ENCODE assay signal across 23 cellular contexts in the genomic region with DNA sequence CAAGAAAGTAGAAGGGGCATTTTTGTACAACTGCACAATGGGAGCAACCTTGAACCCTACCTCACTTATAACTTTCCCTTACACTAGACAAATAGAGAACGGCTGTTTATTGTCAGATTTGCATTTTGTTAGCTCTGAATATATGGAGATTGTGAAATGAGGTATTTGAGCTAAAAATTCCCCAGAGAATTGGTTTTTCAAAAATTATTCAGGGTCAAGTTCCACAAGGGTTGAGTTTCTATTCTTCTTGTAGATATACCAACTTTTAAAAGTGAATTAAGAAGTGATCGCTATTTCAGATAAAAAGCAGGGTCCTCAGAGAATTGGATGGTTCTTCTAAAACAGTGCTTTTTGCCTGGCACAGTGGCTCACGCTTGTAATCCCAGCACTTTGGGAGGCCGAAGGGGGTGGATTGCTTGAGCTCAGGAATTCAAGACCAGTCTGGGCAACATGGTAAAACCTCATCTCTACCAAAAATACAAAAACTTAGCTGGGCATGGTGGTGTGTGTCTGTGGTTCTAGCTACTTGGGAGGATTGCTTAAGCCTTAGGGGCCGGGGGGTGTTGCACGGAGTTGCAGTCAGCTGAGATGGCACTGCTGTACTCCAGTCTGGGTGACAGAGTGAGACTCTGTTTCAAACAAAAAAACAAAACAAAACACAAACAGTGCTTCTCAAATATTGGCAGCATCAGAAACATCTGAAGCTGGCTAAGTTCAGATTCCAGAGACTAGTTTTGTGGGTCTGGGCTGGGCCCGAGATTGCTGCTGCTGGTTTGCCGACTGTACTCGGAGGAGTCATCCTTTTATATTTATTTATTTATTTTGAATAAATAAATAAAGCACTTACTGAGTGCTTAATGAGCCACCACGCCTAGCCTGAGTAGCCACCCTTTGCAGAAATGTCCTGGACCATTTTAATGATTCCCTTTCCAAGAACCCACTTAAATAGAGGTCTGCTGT. TPM values are rescaled to one million over a fixed set of nuclear protein-coding genes. Genes with fewer than 3 reads are reported as not detected.
DNase-seq lines count a peak whose midpoint lies in the region; ATAC-seq and TF ChIP-seq lines count a peak whose summit lies in the region.
"Had no signal": no experiment of that assay in that cellular context is flagged by ENCODE, and none has a peak within 500 bp of the region (broad histone marks: within the 10 kb centered on the region; RNA-seq: fewer than 3 reads in every experiment).

No MANE protein-coding gene starts in this region.

- H3K27ac ChIP-seq in GM23248 = no peak overlapping the region
- no peak overlapping the region for H3K27ac ChIP-seq in SK-N-MC
- peak overlapping the region; percentile 41 for H3K27ac ChIP-seq in lower lobe of right lung
- peak overlapping the region; percentile 6 for H3K27ac ChIP-seq in subcutaneous abdominal adipose tissue (ENCODE audit: low read depth, low read length)
- H3K27ac ChIP-seq: thoracic aorta had no signal

- in situ Hi-C loops in GM23248 (cut with MboI) = no loop called here

- H3K9ac ChIP-seq in GM23248 = peak overlapping the region; percentile 9; the same call in 1 of the 2 replicates
- H3K9ac ChIP-seq in SK-N-MC (ENCODE audit: insufficient read length) = peak overlapping the region; percentile 41
- peak overlapping the region in 2 of 5 donors; percentile 7 to 29 for H3K9ac ChIP-seq in subcutaneous abdominal adipose tissue (ENCODE audit: low read length in 5 of 5)

- no peaks in the 10 kb centered on the region for H3F3A ChIP-seq in GM23248 (ENCODE audit: insufficient read depth)

- H2AFZ ChIP-seq in GM23248 = peak overlapping the region; percentile 64

- no peaks in the 10 kb centered on the region for H3K9me3 ChIP-seq in GM23248 (ENCODE audit: low read depth)
- H3K9me3 ChIP-seq in SK-N-MC (ENCODE audit: low read depth, low read length) = no peaks in the 10 kb centered on the region
- H3K9me3 ChIP-seq in lower lobe of right lung = no peaks in the 10 kb centered on the region
- no peaks in the 10 kb centered on the region for H3K9me3 ChIP-seq in subcutaneous abdominal adipose tissue (ENCODE audit: control insufficient read depth in 5 of 5, low read length in 5 of 5)
- H3K9me3 ChIP-seq: gastrocnemius medialis, thoracic aorta had no signal

- H3K9me2 ChIP-seq in GM23248 (ENCODE audit: insufficient read depth) = no peaks in the 10 kb centered on the region

- no peaks in the 10 kb centered on the region for H3K79me2 ChIP-seq in GM23248 (ENCODE audit: insufficient read depth)

- intact Hi-C loops in lower lobe of right lung (cut with DNase I) = no loop called here

- DNase-seq in GM23248 (peak; percentile 57), SK-N-MC (ENCODE audit: low read depth, low spot score) (no peak), lower lobe of right lung (no peak), activated gamma-delta T cell treated with Interleukin-2 at 50 U/mL for 16 hours (no peak), SIG-M5 treated with dmso at 0.1 percent for 504 hours (lab: John Stamatoyannopoulos, UW; ENCODE audit: unreplicated experiment) (no peak)
- DNase-seq: activated CD4-positive, alpha-beta memory T cell treated with anti-CD3 and anti-CD28 coated beads, Interleukin-2, amount 10 ng/mL, durations not matched to agents 7 days and 5 days; activated naive CD8-positive, alpha-beta T cell treated with anti-CD3 and anti-CD28 coated beads, Interleukin-2, amount 10 ng/mL, durations not matched to agents 7 days and 5 days; AML-193; DMS153; effector CD8-positive, alpha-beta T cell; erythroblast; gastrocnemius medialis; hypothalamus; IMR-90; NCI-H1417; NCI-H2081 treated with DMSO at 0.1 percent for 48 hours; NCI-H82; SHP77; small intestine had no signal

- no peaks in the 10 kb centered on the region for H3K27me3 ChIP-seq in GM23248 (replicated peaks; ENCODE audit: insufficient read depth)
- no peaks in the 10 kb centered on the region for H3K27me3 ChIP-seq in lower lobe of right lung (ENCODE audit: low read depth)
- no peaks in the 10 kb centered on the region for H3K27me3 ChIP-seq in subcutaneous abdominal adipose tissue (ENCODE audit: control insufficient read depth in 5 of 5, insufficient read depth in 4 of 5, low read length in 5 of 5)
- H3K27me3 ChIP-seq: gastrocnemius medialis had no signal

- H3K4me3 ChIP-seq in GM23248 (no peak overlapping the region), SK-N-MC (no peak overlapping the region), lower lobe of right lung (no peak overlapping the region), subcutaneous abdominal adipose tissue (ENCODE audit: low read depth in 1 of 5, low read length in 5 of 5) (no peak overlapping the region)
- H3K4me3 ChIP-seq: gastrocnemius medialis, thoracic aorta had no signal

- H3K36me3 ChIP-seq in GM23248 (ENCODE audit: low read depth) (no peaks in the 10 kb centered on the region), SK-N-MC (ENCODE audit: insufficient read depth, low read length) (no peaks in the 10 kb centered on the region), lower lobe of right lung (peaks cover 47% of the 10 kb centered on the region), subcutaneous abdominal adipose tissue (ENCODE audit: control insufficient read depth in 5 of 5, insufficient read depth in 5 of 5, low read length in 5 of 5) (peaks cover 0 to 39% (median 12%) of the 10 kb centered on the region in 5 donors)
- H3K36me3 ChIP-seq: gastrocnemius medialis, thoracic aorta had no signal

- H4K20me1 ChIP-seq in GM23248 (ENCODE audit: insufficient read depth) = no peaks in the 10 kb centered on the region

- H3K4me2 ChIP-seq in GM23248 (ENCODE audit: unreplicated experiment) = peak overlapping the region; percentile 21

- ATAC-seq in lower lobe of right lung (no peak), HG02623 (IDR thresholded peaks at IDR 0.05; ENCODE audit: unreplicated experiment) (no peak)
- ATAC-seq: activated CD4-positive, CD25-positive, alpha-beta regulatory T cell treated with anti-CD3 and anti-CD28 coated beads, Interleukin-2, amount 50 U/mL, for 24 hours; gastrocnemius medialis had no signal

- 42 to 46% methylated on average over 10 of the region's 10 CpGs for WGBS in GM23248 (ENCODE audit: low coverage in 1 of 2, low lambda C conversion rate in 2 of 2, missing lambda C conversion rate in 2 of 2), 2 experiments

- H3K4me1 ChIP-seq in GM23248 (ENCODE audit: insufficient read depth) (peaks cover 22% of the 10 kb centered on the region), lower lobe of right lung (peaks cover 96% of the 10 kb centered on the region), subcutaneous abdominal adipose tissue (ENCODE audit: control insufficient read depth in 5 of 5, insufficient read depth in 5 of 5, low read length in 5 of 5) (peaks cover 6 to 87% (median 57%) of the 10 kb centered on the region in 5 donors)

- TF ChIP-seq CTCF in lower lobe of right lung (IDR thresholded peaks at IDR 0.05) = no peak

RNA-seq across cellular contexts. Expression of a gene that starts 50.9 kb away (rescaled TPM):
- total RNA-seq in GM23248 (2014; rRNA removed; shearing (Covaris generic)) = not detected in 2 replicates
- polyA plus RNA-seq in GM23248 (2016; fragmentation: Nextera tagmentation; extraction: Ambion mirVana) = 0.06 and 0.11 TPM in 2 replicates
- total RNA-seq in lower lobe of right lung = 679 TPM
- total RNA-seq: IMR-90 had no signal
- polyA plus RNA-seq: IMR-90 had no signal

Comparison
In these comparisons a context has a peak if more than half of its experiments do, and no peak if none do; other contexts are left out.
1. H3K27ac ChIP-seq: peak in lower lobe of right lung (single experiment) and subcutaneous abdominal adipose tissue (single experiment); none in GM23248 (single experiment) and SK-N-MC (single experiment).
2. RNA of a gene that starts 50.9 kb away (total RNA-seq): 679 TPM in lower lobe of right lung (single experiment); not detected in GM23248; every median in the first group is over 100 times any median in the second.